In genomic region chr12:76348079-76348901, GRCh38 we compare ENCODE assay signal across 8 cellular contexts. TPM values are rescaled to one million over a fixed set of nuclear protein-coding genes. Genes with fewer than 3 reads are reported as not detected.
DNase-seq lines count a peak whose midpoint lies in the region; ATAC-seq and TF ChIP-seq lines count a peak whose summit lies in the region.

Gene BBS10, minus strand, starts transcription at chr12:76348415. Its CDS starts 57 bp downstream, at chr12:76348358.

- peak; percentile 83 to 89 (median 85) for DNase-seq in CD4-positive, alpha-beta memory T cell
- DNase-seq in NCI-H774 (lab: John Stamatoyannopoulos, UW) (peak; percentile 92), lung microvascular endothelial cell (ENCODE audit: low read depth in 2 of 2) (peak; percentile 90 to 93)
- peak; percentile 92 for DNase-seq in activated CD8-positive, alpha-beta T cell treated with anti-CD3 and anti-CD28 coated beads for 36 hours
- DNase-seq in effector CD8-positive, alpha-beta T cell (lab: John Stamatoyannopoulos, UW), result peak; percentile 67
- DNase-seq in stimulated activated CD4-positive, alpha-beta T cell treated with anti-CD3 and anti-CD28 coated beads, TNF-alpha, amount 100 ng/mL, for 48 hours (ENCODE audit: low read depth in 3 of 3), result peak; percentile 78 to 84 (median 80)

- H3K36me3 ChIP-seq in CD4-positive, alpha-beta memory T cell (ENCODE audit: insufficient read depth, low read length), result no peaks in the 10 kb centered on the region

- peaks cover 13 to 43% (median 23%) of the 10 kb centered on the region in 4 donors for H3K4me1 Mint-ChIP-seq in CD4-positive, alpha-beta memory T cell
- H3K4me1 Mint-ChIP-seq in activated CD8-positive, alpha-beta T cell treated with anti-CD3 and anti-CD28 coated beads for 36 hours (ENCODE audit: low read depth), result peaks cover 22% of the 10 kb centered on the region

- H3K36me3 Mint-ChIP-seq in CD4-positive, alpha-beta memory T cell, result peaks cover 0 to 5% of the 10 kb centered on the region in 2 donors
- no peaks in the 10 kb centered on the region for H3K36me3 Mint-ChIP-seq in activated CD8-positive, alpha-beta T cell treated with anti-CD3 and anti-CD28 coated beads for 36 hours (ENCODE audit: low read depth)

- CTCF ChIA-PET in CD4-positive, alpha-beta memory T cell (lab: Charles Lee; ENCODE audit: partially characterized antibody), result interaction anchor here (1.0 to 2.3 kb wide), 9 partner anchors 8 to 861 kb away, joined by 3 to 11 read pairs (median 5); partner anchors contain the start of gene KRR1
- CTCF ChIA-PET in activated CD8-positive, alpha-beta T cell treated with anti-CD3 and anti-CD28 coated beads for 36 hours (lab: Charles Lee), result interaction anchor here (0.7 to 2.4 kb wide), 15 partner anchors 9 to 863 kb away, joined by 3 to 14 read pairs (median 4); partner anchors contain the start of gene KRR1

- H3K4me1 ChIP-seq in CD4-positive, alpha-beta memory T cell (ENCODE audit: insufficient read depth, low read length), result peaks cover 23% of the 10 kb centered on the region

- no peaks in the 10 kb centered on the region for H3K9me3 ChIP-seq in CD4-positive, alpha-beta memory T cell (ENCODE audit: control insufficient read depth in 1 of 2, low read length in 2 of 2)

- intact Hi-C loops in CD4-positive, alpha-beta memory T cell (cut with micrococcal nuclease), result loop anchor here (1.0 to 10.0 kb wide), 10 partner anchors 109 to 1013 kb away; partner anchors contain the start of genes CAPS2, E2F7, GLIPR1L1 and KRR1
- intact Hi-C loops in activated CD8-positive, alpha-beta T cell treated with anti-CD3 and anti-CD28 coated beads for 36 hours (cut with micrococcal nuclease), result no loop called here

- H3K27me3 ChIP-seq in CD4-positive, alpha-beta memory T cell (ENCODE audit: insufficient read depth, low read length), result no peaks in the 10 kb centered on the region

- no peaks in the 10 kb centered on the region for H3K9me3 Mint-ChIP-seq in CD4-positive, alpha-beta memory T cell
- no peaks in the 10 kb centered on the region for H3K9me3 Mint-ChIP-seq in activated CD8-positive, alpha-beta T cell treated with anti-CD3 and anti-CD28 coated beads for 36 hours

- POLR2A ChIA-PET in CD4-positive, alpha-beta memory T cell (lab: Charles Lee; ENCODE audit: partially characterized antibody), result interaction anchor here (0.6 to 2.3 kb wide), 12 partner anchors 9 to 1014 kb away, joined by 3 to 20 read pairs (median 5); partner anchors contain the start of genes GLIPR1, GLIPR1L1, KRR1 and NAP1L1
- POLR2A ChIA-PET in activated CD8-positive, alpha-beta T cell treated with anti-CD3 and anti-CD28 coated beads for 36 hours (lab: Charles Lee), result interaction anchor here (0.8 to 2.1 kb wide), 11 partner anchors 8 to 264 kb away, joined by 3 to 8 read pairs (median 4); partner anchors contain the start of gene NAP1L1

- H3K4me3 Mint-ChIP-seq in CD4-positive, alpha-beta memory T cell, result peak within 1 kb of the TSS; percentile 95 to 99 (median 96)
- H3K4me3 Mint-ChIP-seq in activated CD8-positive, alpha-beta T cell treated with anti-CD3 and anti-CD28 coated beads for 36 hours, result peak within 1 kb of the TSS; percentile 95

- ATAC-seq in GM19397 (IDR thresholded peaks at IDR 0.05; ENCODE audit: unreplicated experiment) (peak; percentile 98), HG03571 (IDR thresholded peaks at IDR 0.05; ENCODE audit: unreplicated experiment) (peak; percentile 98)
- ATAC-seq in activated CD8-positive, alpha-beta T cell treated with anti-CD3 and anti-CD28 coated beads for 36 hours, result peak; percentile 98

- peak; percentile 46 for TF ChIP-seq CTCF in activated CD8-positive, alpha-beta T cell treated with anti-CD3 and anti-CD28 coated beads for 36 hours (IDR thresholded peaks at IDR 0.05)

- peak within 1 kb of the TSS; percentile 63 for H3K27ac ChIP-seq in CD4-positive, alpha-beta memory T cell (ENCODE audit: low read depth, low read length)

- H3K27me3 Mint-ChIP-seq in CD4-positive, alpha-beta memory T cell, result no peaks in the 10 kb centered on the region
- no peaks in the 10 kb centered on the region for H3K27me3 Mint-ChIP-seq in activated CD8-positive, alpha-beta T cell treated with anti-CD3 and anti-CD28 coated beads for 36 hours

- H3K4me3 ChIP-seq in CD4-positive, alpha-beta memory T cell (ENCODE audit: low read length in 2 of 2), result peak within 1 kb of the TSS; percentile 64 to 82

- peak within 1 kb of the TSS; percentile 90 to 97 (median 94) for H3K27ac Mint-ChIP-seq in CD4-positive, alpha-beta memory T cell
- peak within 1 kb of the TSS; percentile 92 for H3K27ac Mint-ChIP-seq in activated CD8-positive, alpha-beta T cell treated with anti-CD3 and anti-CD28 coated beads for 36 hours

RNA-seq across cellular contexts. Expression of gene BBS10, which starts in this region (rescaled TPM):
- 10 to 100 TPM; 11.5 to 12.6 TPM for total RNA-seq in CD4-positive, alpha-beta memory T cell
- 1 to 10 TPM in 1 of 2 donors, under 1 TPM in 1; 0.92 to 2.5 TPM for polyA plus RNA-seq in CD4-positive, alpha-beta memory T cell
- 1 to 10 TPM; 3.7 to 3.9 TPM for total RNA-seq in activated CD8-positive, alpha-beta T cell treated with anti-CD3 and anti-CD28 coated beads for 36 hours
- total RNA-seq in lung microvascular endothelial cell, result 7.2 and 10.7 TPM in 2 replicates

Comparison
In these comparisons a context has a peak if more than half of its experiments do, and no peak if none do; other contexts are left out.
1. Peak in every context shown above with its lines: DNase-seq, ATAC-seq, H3K4me3 ChIP-seq and H3K27ac ChIP-seq.